In genomic region chr3:192933779-192934456, GRCh38 we compare ENCODE assay signal across 27 cellular contexts. TPM values are rescaled to one million over a fixed set of nuclear protein-coding genes. Genes with fewer than 3 reads are reported as not detected.
DNase-seq lines count a peak whose midpoint lies in the region; ATAC-seq and TF ChIP-seq lines count a peak whose summit lies in the region.
"Had no signal": no experiment of that assay in that cellular context is flagged by ENCODE, and none has a peak within 500 bp of the region (broad histone marks: within the 10 kb centered on the region; RNA-seq: fewer than 3 reads in every experiment).

No MANE protein-coding gene starts in this region.

- 0 out of 3 replicates have a peak, but pooled peaks have one; percentile 45 for ATAC-seq in RWPE2 (ENCODE audit: low read depth)
- ATAC-seq: activated CD8-positive, alpha-beta memory T cell treated with anti-CD3 and anti-CD28 coated beads, Interleukin-2, amount 10 ng/mL, durations not matched to agents 7 days and 5 days; K562; mucosa of descending colon; sciatic nerve; upper lobe of right lung had no signal

- peaks cover 6% of the 10 kb centered on the region for H3K4me1 ChIP-seq in RWPE2 (ENCODE audit: insufficient read depth, poor library complexity, severe bottlenecking)
- no peaks in the 10 kb centered on the region for H3K4me1 ChIP-seq in PC-9 (replicated peaks; ENCODE audit: insufficient read depth)

- H3K36me3 ChIP-seq in RWPE2 (ENCODE audit: low read depth) (no peaks in the 10 kb centered on the region), PC-9 (ENCODE audit: low read depth) (no peaks in the 10 kb centered on the region)
- H3K36me3 ChIP-seq: upper lobe of right lung had no signal

- no peaks in the 10 kb centered on the region for H3K9me3 ChIP-seq in RWPE2 (ENCODE audit: severe bottlenecking)
- H3K9me3 ChIP-seq in PC-9 (ENCODE audit: insufficient read depth, low read depth): no peaks in the 10 kb centered on the region
- H3K9me3 ChIP-seq: mucosa of descending colon, upper lobe of right lung had no signal

- intact Hi-C loops in PC-9 (cut with micrococcal nuclease; ENCODE audit: unreplicated experiment): no loop called here

- POLR2A ChIA-PET in PC-9 (lab: Charles Lee; ENCODE audit: unreplicated experiment): no interaction called here

- H3K27ac ChIP-seq in RWPE2 (ENCODE audit: poor library complexity, severe bottlenecking) (no peak overlapping the region), PC-9 (no peak overlapping the region)
- H3K27ac ChIP-seq: upper lobe of right lung had no signal

- CTCF ChIA-PET in PC-9 (lab: Charles Lee): interaction anchor here (0.6 kb wide), 1 partner anchor 9 kb away, joined by 3 read pairs; no protein-coding TSS in a partner anchor

- H3K27me3 ChIP-seq in RWPE2 (ENCODE audit: insufficient read depth, poor library complexity, severe bottlenecking) (no peaks in the 10 kb centered on the region), PC-9 (ENCODE audit: insufficient read depth, low read depth) (no peaks in the 10 kb centered on the region)
- H3K27me3 ChIP-seq: upper lobe of right lung had no signal

- no TSS peak for BruUV-seq in PC-9 (replicated peaks; lab: Mats Ljungman, UMichigan)

- no peak for TF ChIP-seq CTCF in RWPE2 (IDR thresholded peaks at IDR 0.05; ENCODE audit: poor library complexity, severe bottlenecking)
- TF ChIP-seq CTCF in epithelial cell of esophagus (IDR thresholded peaks at IDR 0.05; ENCODE audit: insufficient read depth, low read depth, low read length, missing control alignments): no peak
- no peak for TF ChIP-seq CTCF in PC-9 (conservative IDR thresholded peaks at IDR 0.05)

- no peaks in the 10 kb centered on the region for H3K9me2 ChIP-seq in PC-9 (ENCODE audit: insufficient read depth)

- H2AFZ ChIP-seq in PC-9: no peak overlapping the region

- DNase-seq in CD1c-positive myeloid dendritic cell (ENCODE audit: extremely low spot score) (peak; percentile 42), HCEC 1CT (peak; percentile 54), RWPE2 (ENCODE audit: low spot score) (no peak), epithelial cell of esophagus (ENCODE audit: low read depth) (peak; percentile 49), PC-9 (no peak), NCI-H1694 treated with DMSO at 0.1 percent for 48 hours (lab: John Stamatoyannopoulos, UW) (no peak), dedifferentiated amniotic fluid mesenchymal stem cell (ENCODE audit: extremely low spot score) (no peak)
- no peak for DNase-seq in stimulated activated CD4-positive, alpha-beta T cell treated with anti-CD3 and anti-CD28 coated beads, Interleukin-4, amount 100 ng/mL, for 1 hour
- DNase-seq: ACHN; activated CD4-positive, alpha-beta T cell treated with anti-CD3 and anti-CD28 coated beads for 48 hours; activated CD8-positive, alpha-beta memory T cell treated with anti-CD3 and anti-CD28 coated beads, Interleukin-2, amount 10 ng/mL, durations not matched to agents 7 days and 5 days; activated effector memory CD4-positive, alpha-beta T cell treated with Interleukin-2 at 50 U/mL for 16 hours; C1 segment of cervical spinal cord; H9; hippocampal formation; MM.1S; mucosa of descending colon; NCI-H1694; NCI-H2171 treated with DMSO at 0.1 percent for 48 hours; NCI-H526 treated with DMSO at 0.1 percent for 48 hours; nephron progenitor cell; Right ventricle myocardium superior; stimulated activated CD4-positive, alpha-beta T cell treated with anti-CD3 and anti-CD28 coated beads, Interleukin-15, amount 100 ng/mL, for 24 hours; T1000; upper lobe of right lung had no signal

- no peaks in the 10 kb centered on the region for H3K79me2 ChIP-seq in PC-9 (ENCODE audit: low read depth)

- H3K4me3 ChIP-seq in RWPE2 (ENCODE audit: severe bottlenecking) (no peak overlapping the region), epithelial cell of esophagus (ENCODE audit: low read length) (no peak overlapping the region), PC-9 (no peak overlapping the region)
- H3K4me3 ChIP-seq: K562, mucosa of descending colon, upper lobe of right lung had no signal

- H3K4me2 ChIP-seq in PC-9: no peak overlapping the region

- no peaks in the 10 kb centered on the region for H4K20me1 ChIP-seq in PC-9 (ENCODE audit: insufficient read depth)

- H3F3A ChIP-seq in PC-9 (ENCODE audit: insufficient read depth, low read depth): no peaks in the 10 kb centered on the region

RNA-seq across cellular contexts. Expression of gene MB21D2, which starts 16.3 kb away (rescaled TPM):
- total RNA-seq in PC-9 (2021): 4.5 and 5.1 TPM in 2 replicates
- total RNA-seq: K562 had no signal

Comparison
In these comparisons a context has a peak if more than half of its experiments do, and no peak if none do; other contexts are left out.
1. DNase-seq: peak in CD1c-positive myeloid dendritic cell (single experiment), HCEC 1CT (single experiment) and epithelial cell of esophagus (single experiment); none in RWPE2 (single experiment), PC-9 (0 of 2), NCI-H1694 treated with DMSO at 0.1 percent for 48 hours (single experiment), dedifferentiated amniotic fluid mesenchymal stem cell (single experiment) and stimulated activated CD4-positive, alpha-beta T cell treated with anti-CD3 and anti-CD28 coated beads, Interleukin-4, amount 100 ng/mL, for 1 hour (single experiment).